ENCODE assay signal across 19 cellular contexts in genomic region chr1:97427371-97427770, GRCh38.
"Had no signal": no experiment of that assay in that cellular context is flagged by ENCODE, and none has a peak within 500 bp of the region (broad histone marks: within the 10 kb centered on the region; RNA-seq: fewer than 3 reads in every experiment).

No MANE protein-coding gene starts in this region.

- FAIRE-seq: keratinocyte had no signal

- H3K27me3 ChIP-seq: brain microvascular endothelial cell, esophagus squamous epithelium, thyroid gland had no signal

- H3K36me3 ChIP-seq: brain microvascular endothelial cell, esophagus squamous epithelium, left ventricle myocardium inferior, thyroid gland had no signal

- H3K9me3 ChIP-seq: esophagus squamous epithelium, left ventricle myocardium inferior, mucosa of descending colon, thyroid gland had no signal

- DNase-seq: activated CD4-positive, alpha-beta T cell treated with anti-CD3 and anti-CD28 coated beads, Interleukin-2, amount 10 ng/mL, durations not matched to agents 7 days and 5 days; activated CD4-positive, CD25-positive, alpha-beta regulatory T cell; activated CD8-positive, alpha-beta memory T cell treated with anti-CD3 and anti-CD28 coated beads, Interleukin-2, amount 50 U/mL, for 48 hours; activated gamma-delta T cell treated with Interleukin-2 at 50 U/mL for 16 hours; activated naive CD8-positive, alpha-beta T cell treated with anti-CD3 and anti-CD28 coated beads, Interleukin-2, amount 10 ng/mL, durations not matched to agents 7 days and 5 days; activated T-cell treated with anti-CD3 and anti-CD28 coated beads, Interleukin-2, amount 50 U/mL, for 72 hours; anterior cingulate cortex; brain microvascular endothelial cell; cortex of kidney; effector CD8-positive, alpha-beta T cell; esophagus squamous epithelium; hippocampal formation; left ventricle myocardium inferior; mucosa of descending colon; naive thymus-derived CD4-positive, alpha-beta T cell; stimulated activated CD4-positive, alpha-beta T cell treated with anti-CD3 and anti-CD28 coated beads, Interleukin-2, amount 100 ng/mL, for 48 hours; thyroid gland had no signal

- H3K4me3 ChIP-seq: esophagus squamous epithelium, left ventricle myocardium inferior, mucosa of descending colon, thyroid gland had no signal

- H3K27ac ChIP-seq: brain microvascular endothelial cell, esophagus squamous epithelium, left ventricle myocardium inferior, thyroid gland had no signal

- ATAC-seq: activated T-cell treated with anti-CD3 and anti-CD28 coated beads, Interleukin-2, amount 50 U/mL, for 72 hours; mucosa of descending colon; naive thymus-derived CD4-positive, alpha-beta T cell; stimulated activated memory B cell treated with anti-CD40 and anti-IgM and Interleukin-4, amounts not matched to agents 10 μg/mL and 1 μg/mL and 100 μg/mL, for 72 hours had no signal

- H3K4me1 ChIP-seq: esophagus squamous epithelium, left ventricle myocardium inferior, thyroid gland had no signal
